In the genomic region with DNA sequence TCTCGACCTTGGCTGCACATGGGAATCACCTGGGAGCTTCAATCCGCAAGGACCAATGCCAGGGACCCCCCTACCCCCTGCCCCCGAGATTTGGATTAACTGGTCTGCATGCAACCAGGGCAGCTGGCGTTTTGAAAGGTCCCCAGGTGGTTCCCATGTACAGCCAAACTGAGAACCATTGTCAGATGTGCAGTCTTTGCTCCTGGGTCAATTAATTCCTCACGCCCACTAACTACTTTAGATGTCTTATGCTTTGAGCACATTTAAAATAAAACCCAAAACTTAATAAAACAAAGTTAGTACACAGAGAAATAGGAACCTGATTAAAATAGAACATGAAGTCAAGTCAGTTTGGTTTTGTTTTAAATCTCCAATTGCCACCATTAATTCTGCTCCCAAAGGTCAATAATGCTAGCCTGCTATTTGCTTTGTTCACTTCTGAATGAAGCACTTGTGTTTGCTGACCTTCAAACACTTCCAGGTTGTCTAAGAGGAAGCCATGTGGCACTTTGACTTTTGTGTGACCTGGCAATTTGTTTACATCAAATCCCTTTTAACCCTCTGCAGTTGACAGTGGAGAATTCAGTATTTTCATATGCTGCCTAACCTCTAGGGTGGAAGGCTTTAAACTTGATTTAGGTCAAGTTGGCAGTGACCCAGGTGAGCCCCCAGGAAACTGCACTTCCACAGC, we compare ENCODE assay signal across 1 cellular context.
TF ChIP-seq lines count a peak whose summit lies in the region.

No MANE protein-coding gene starts in this region.

TF ChIP-seq in SK-N-SH, 30 proteins besides CTCF, POLR2A, EP300 and RAD21 (continued from another document):
- TF ChIP-seq SMC3 (IDR thresholded peaks at IDR 0.05; ENCODE audit: low read depth, low read length), result no peak
- TF ChIP-seq TAF1 (IDR thresholded peaks at IDR 0.05; ENCODE audit: borderline replicate concordance, low read depth, low read length), result no peak
- no peak for TF ChIP-seq NFIC (IDR thresholded peaks at IDR 0.05; ENCODE audit: borderline replicate concordance)
- TF ChIP-seq NRF1 (IDR thresholded peaks at IDR 0.05; ENCODE audit: low read depth, low read length), result no peak
- TF ChIP-seq TCF12 (IDR thresholded peaks at IDR 0.05), result no peak
- TF ChIP-seq, protein P1, sequence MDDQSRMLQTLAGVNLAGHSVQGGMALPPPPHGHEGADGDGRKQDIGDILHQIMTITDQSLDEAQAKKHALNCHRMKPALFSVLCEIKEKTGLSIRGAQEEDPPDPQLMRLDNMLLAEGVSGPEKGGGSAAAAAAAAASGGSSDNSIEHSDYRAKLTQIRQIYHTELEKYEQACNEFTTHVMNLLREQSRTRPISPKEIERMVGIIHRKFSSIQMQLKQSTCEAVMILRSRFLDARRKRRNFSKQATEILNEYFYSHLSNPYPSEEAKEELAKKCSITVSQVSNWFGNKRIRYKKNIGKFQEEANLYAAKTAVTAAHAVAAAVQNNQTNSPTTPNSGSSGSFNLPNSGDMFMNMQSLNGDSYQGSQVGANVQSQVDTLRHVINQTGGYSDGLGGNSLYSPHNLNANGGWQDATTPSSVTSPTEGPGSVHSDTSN (IDR thresholded peaks at IDR 0.05), result no peak
- no peak for TF ChIP-seq CHD2 (IDR thresholded peaks at IDR 0.05; ENCODE audit: low read length, partially characterized antibody)
- TF ChIP-seq, protein P2, sequence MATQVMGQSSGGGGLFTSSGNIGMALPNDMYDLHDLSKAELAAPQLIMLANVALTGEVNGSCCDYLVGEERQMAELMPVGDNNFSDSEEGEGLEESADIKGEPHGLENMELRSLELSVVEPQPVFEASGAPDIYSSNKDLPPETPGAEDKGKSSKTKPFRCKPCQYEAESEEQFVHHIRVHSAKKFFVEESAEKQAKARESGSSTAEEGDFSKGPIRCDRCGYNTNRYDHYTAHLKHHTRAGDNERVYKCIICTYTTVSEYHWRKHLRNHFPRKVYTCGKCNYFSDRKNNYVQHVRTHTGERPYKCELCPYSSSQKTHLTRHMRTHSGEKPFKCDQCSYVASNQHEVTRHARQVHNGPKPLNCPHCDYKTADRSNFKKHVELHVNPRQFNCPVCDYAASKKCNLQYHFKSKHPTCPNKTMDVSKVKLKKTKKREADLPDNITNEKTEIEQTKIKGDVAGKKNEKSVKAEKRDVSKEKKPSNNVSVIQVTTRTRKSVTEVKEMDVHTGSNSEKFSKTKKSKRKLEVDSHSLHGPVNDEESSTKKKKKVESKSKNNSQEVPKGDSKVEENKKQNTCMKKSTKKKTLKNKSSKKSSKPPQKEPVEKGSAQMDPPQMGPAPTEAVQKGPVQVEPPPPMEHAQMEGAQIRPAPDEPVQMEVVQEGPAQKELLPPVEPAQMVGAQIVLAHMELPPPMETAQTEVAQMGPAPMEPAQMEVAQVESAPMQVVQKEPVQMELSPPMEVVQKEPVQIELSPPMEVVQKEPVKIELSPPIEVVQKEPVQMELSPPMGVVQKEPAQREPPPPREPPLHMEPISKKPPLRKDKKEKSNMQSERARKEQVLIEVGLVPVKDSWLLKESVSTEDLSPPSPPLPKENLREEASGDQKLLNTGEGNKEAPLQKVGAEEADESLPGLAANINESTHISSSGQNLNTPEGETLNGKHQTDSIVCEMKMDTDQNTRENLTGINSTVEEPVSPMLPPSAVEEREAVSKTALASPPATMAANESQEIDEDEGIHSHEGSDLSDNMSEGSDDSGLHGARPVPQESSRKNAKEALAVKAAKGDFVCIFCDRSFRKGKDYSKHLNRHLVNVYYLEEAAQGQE (IDR thresholded peaks at IDR 0.05; ENCODE audit: low read depth, low read length), result no peak
- no peak for TF ChIP-seq FOXJ3 (CRISPR knock-in tag; IDR thresholded peaks at IDR 0.05)
- TF ChIP-seq, protein P3, sequence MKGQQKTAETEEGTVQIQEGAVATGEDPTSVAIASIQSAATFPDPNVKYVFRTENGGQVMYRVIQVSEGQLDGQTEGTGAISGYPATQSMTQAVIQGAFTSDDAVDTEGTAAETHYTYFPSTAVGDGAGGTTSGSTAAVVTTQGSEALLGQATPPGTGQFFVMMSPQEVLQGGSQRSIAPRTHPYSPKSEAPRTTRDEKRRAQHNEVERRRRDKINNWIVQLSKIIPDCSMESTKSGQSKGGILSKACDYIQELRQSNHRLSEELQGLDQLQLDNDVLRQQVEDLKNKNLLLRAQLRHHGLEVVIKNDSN (IDR thresholded peaks at IDR 0.05; ENCODE audit: borderline replicate concordance, low read depth), result no peak
- no peak for TF ChIP-seq GATA2 (CRISPR knock-in tag; IDR thresholded peaks at IDR 0.05)
- no peak for TF ChIP-seq MEF2A (IDR thresholded peaks at IDR 0.05; ENCODE audit: borderline replicate concordance, low read depth)
